In the genomic region with DNA sequence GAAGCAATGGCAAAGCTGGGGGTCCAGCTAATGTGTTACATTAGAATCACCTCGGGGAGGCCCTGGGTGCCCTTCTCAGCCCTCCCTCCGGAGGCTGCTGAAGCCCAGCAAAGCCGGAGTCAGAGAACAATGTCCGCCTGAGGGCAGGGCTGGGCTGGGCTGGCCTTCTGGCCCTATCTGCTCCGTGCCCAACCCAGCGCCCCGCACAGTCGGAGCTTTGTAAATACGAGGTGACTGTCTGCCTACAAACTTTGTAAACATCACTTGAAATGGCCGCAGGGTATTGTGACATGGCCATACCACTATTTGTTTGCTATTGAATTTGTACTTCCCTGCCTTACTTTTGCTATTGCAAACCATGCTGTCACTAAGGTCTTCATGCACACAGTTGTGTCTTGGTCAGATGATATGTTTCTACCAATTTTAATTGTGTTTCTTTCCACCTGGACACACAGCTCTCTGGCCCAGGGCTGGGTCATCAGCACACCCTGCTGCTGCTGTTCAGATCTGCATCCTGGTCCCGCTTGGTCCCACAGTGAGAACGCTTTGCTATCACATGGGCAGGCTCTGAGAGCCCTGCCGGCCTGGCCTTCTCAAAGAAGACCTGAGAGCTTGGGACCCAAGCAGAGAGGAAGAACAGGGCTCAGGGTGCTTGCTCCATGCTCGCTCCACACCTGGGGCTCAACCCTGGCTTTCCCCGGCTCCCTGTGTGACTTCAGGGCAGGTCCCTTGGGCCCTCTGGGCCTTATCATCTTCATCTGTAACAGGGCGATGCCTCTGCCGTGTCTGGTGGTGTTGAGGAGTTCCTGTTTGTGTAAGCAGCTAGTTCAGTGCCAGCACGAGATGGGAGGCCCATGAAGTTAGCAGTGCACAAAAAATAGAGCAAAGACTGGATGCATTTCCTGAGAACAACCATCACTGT, we compare ENCODE assay signal across 8 cellular contexts. TPM values are rescaled to one million over a fixed set of nuclear protein-coding genes. Genes with fewer than 3 reads are reported as not detected.
DNase-seq lines count a peak whose midpoint lies in the region; ATAC-seq and TF ChIP-seq lines count a peak whose summit lies in the region.

No MANE protein-coding gene starts in this region.

- H3K36me3 ChIP-seq in CD4-positive, alpha-beta memory T cell (ENCODE audit: insufficient read depth, low read length) = no peaks in the 10 kb centered on the region
- peaks cover 0 to 9% of the 10 kb centered on the region in 2 donors for H3K36me3 ChIP-seq in muscle layer of duodenum (ENCODE audit: control insufficient read depth in 1 of 2, insufficient read depth in 2 of 2, low read length in 2 of 2)

- H3K27me3 Mint-ChIP-seq in CD4-positive, alpha-beta memory T cell = no peaks in the 10 kb centered on the region

- H3K4me3 Mint-ChIP-seq in CD4-positive, alpha-beta memory T cell = peak overlapping the region; percentile 33 to 85 (median 71)

- H3K27ac ChIP-seq in CD4-positive, alpha-beta memory T cell (ENCODE audit: low read depth, low read length) = peak overlapping the region; percentile 81
- peak overlapping the region; percentile 19 for H3K27ac ChIP-seq in muscle layer of duodenum (ENCODE audit: low read length)

- H3K27me3 ChIP-seq in CD4-positive, alpha-beta memory T cell (ENCODE audit: insufficient read depth, low read length) = no peaks in the 10 kb centered on the region
- no peaks in the 10 kb centered on the region for H3K27me3 ChIP-seq in muscle layer of duodenum (ENCODE audit: low read depth, low read length)

- H3K9me3 Mint-ChIP-seq in CD4-positive, alpha-beta memory T cell = no peaks in the 10 kb centered on the region
- H3K9me3 Mint-ChIP-seq in activated naive CD4-positive, alpha-beta T cell treated with anti-CD3 and anti-CD28 coated beads, Interleukin-2, amount 50 U/mL, for 72 hours = no peaks in the 10 kb centered on the region

- TF ChIP-seq POLR2A in GM18505 (IDR thresholded peaks at IDR 0.05; ENCODE audit: borderline replicate concordance, extremely low read depth, insufficient read depth, insufficient read length) = no peak

- no peaks in the 10 kb centered on the region for H3K9me3 ChIP-seq in CD4-positive, alpha-beta memory T cell (ENCODE audit: control insufficient read depth in 1 of 2, low read length in 2 of 2)
- no peaks in the 10 kb centered on the region for H3K9me3 ChIP-seq in muscle layer of duodenum (ENCODE audit: control insufficient read depth in 1 of 2, low read length in 2 of 2)

- DNase-seq in CD4-positive, alpha-beta memory T cell = peak; percentile 78 to 89 (median 81)
- DNase-seq in NCI-H774 (lab: John Stamatoyannopoulos, UW) (peak; percentile 19), A172 (ENCODE audit: low spot score) (no peak), NCI-H345 (lab: John Stamatoyannopoulos, UW) (no peak)
- DNase-seq in activated naive CD4-positive, alpha-beta T cell treated with anti-CD3 and anti-CD28 coated beads, Interleukin-2, amount 50 U/mL, for 72 hours (ENCODE audit: low spot score in 2 of 2) = no peak

- peak overlapping the region; percentile 89 to 96 (median 92) for H3K27ac Mint-ChIP-seq in CD4-positive, alpha-beta memory T cell
- H3K27ac Mint-ChIP-seq in activated naive CD4-positive, alpha-beta T cell treated with anti-CD3 and anti-CD28 coated beads, Interleukin-2, amount 50 U/mL, for 72 hours = peak overlapping the region; percentile 94 to 96

- peak; percentile 70 for ATAC-seq in activated naive CD4-positive, alpha-beta T cell treated with anti-CD3 and anti-CD28 coated beads, Interleukin-2, amount 50 U/mL, for 72 hours
- ATAC-seq in GM18505 (IDR thresholded peaks at IDR 0.05; ENCODE audit: unreplicated experiment) (no peak), GM19351 (IDR thresholded peaks at IDR 0.05; ENCODE audit: unreplicated experiment) (no peak)

- POLR2A ChIA-PET in CD4-positive, alpha-beta memory T cell (lab: Charles Lee; ENCODE audit: partially characterized antibody) = interaction anchor here (0.5 to 34.5 kb wide), 17 partner anchors 8 to 1273 kb away, joined by 3 to 1401 read pairs (median 4); a partner anchor contains a TSS

- peaks cover 98% of the 10 kb centered on the region for H3K4me1 ChIP-seq in CD4-positive, alpha-beta memory T cell (ENCODE audit: insufficient read depth, low read length)
- H3K4me1 ChIP-seq in muscle layer of duodenum (ENCODE audit: control insufficient read depth in 1 of 2, insufficient read depth in 2 of 2, low read length in 2 of 2) = no peaks in the 10 kb centered on the region

- no peak overlapping the region for H3K4me3 ChIP-seq in CD4-positive, alpha-beta memory T cell (ENCODE audit: low read length in 2 of 2)
- no peak overlapping the region for H3K4me3 ChIP-seq in muscle layer of duodenum (ENCODE audit: low read depth in 1 of 2, low read length in 2 of 2)

- CTCF ChIA-PET in CD4-positive, alpha-beta memory T cell (lab: Charles Lee; ENCODE audit: partially characterized antibody) = interaction anchor here (0.7 to 3.4 kb wide), 11 partner anchors 11 to 278 kb away, joined by 3 to 79 read pairs (median 6); a partner anchor contains a TSS

- H3K4me1 Mint-ChIP-seq in CD4-positive, alpha-beta memory T cell = peaks cover 59 to 92% (median 78%) of the 10 kb centered on the region in 4 donors

- H3K36me3 Mint-ChIP-seq in CD4-positive, alpha-beta memory T cell = peaks cover 3 to 14% of the 10 kb centered on the region in 2 donors
- no peaks in the 10 kb centered on the region for H3K36me3 Mint-ChIP-seq in activated naive CD4-positive, alpha-beta T cell treated with anti-CD3 and anti-CD28 coated beads, Interleukin-2, amount 50 U/mL, for 72 hours

- intact Hi-C loops in CD4-positive, alpha-beta memory T cell (cut with micrococcal nuclease) = loop anchor here (1.0 kb wide), 3 partner anchors 13 to 56 kb away; a partner anchor contains a TSS

RNA-seq across cellular contexts. Expression of a gene that starts 2.2 kb away (rescaled TPM):
- 1 to 10 TPM; 2.0 to 2.1 TPM for total RNA-seq in CD4-positive, alpha-beta memory T cell
- 1 to 10 TPM; 1.3 to 3.9 TPM for polyA plus RNA-seq in CD4-positive, alpha-beta memory T cell
- 1 to 10 TPM in 1 of 2 donors, not detected in 1; 1.7 TPM for total RNA-seq in activated naive CD4-positive, alpha-beta T cell treated with anti-CD3 and anti-CD28 coated beads, Interleukin-2, amount 50 U/mL, for 72 hours
- total RNA-seq in A172 (2014; rRNA removed; shearing (Covaris generic)) = not detected in 2 replicates

RNA-seq across cellular contexts. Expression of a gene that starts 13.7 kb away (rescaled TPM):
- 100 to 1,000 TPM; 127 to 134 TPM for total RNA-seq in CD4-positive, alpha-beta memory T cell
- polyA plus RNA-seq in CD4-positive, alpha-beta memory T cell = 100 to 1,000 TPM; 132 to 147 TPM
- total RNA-seq in activated naive CD4-positive, alpha-beta T cell treated with anti-CD3 and anti-CD28 coated beads, Interleukin-2, amount 50 U/mL, for 72 hours = 10 to 100 TPM; 23.1 to 40.5 TPM
- 71.6 and 90.6 TPM in 2 replicates for total RNA-seq in A172 (2014; rRNA removed; shearing (Covaris generic))

RNA-seq across cellular contexts. Expression of a gene that starts 20.1 kb away (rescaled TPM):
- total RNA-seq in CD4-positive, alpha-beta memory T cell = 10 to 100 TPM; 35.3 to 37.8 TPM
- polyA plus RNA-seq in CD4-positive, alpha-beta memory T cell = 10 to 100 TPM; 72.6 to 76.2 TPM
- total RNA-seq in activated naive CD4-positive, alpha-beta T cell treated with anti-CD3 and anti-CD28 coated beads, Interleukin-2, amount 50 U/mL, for 72 hours = 10 to 100 TPM in 1 of 2 donors, 1 to 10 TPM in 1; 7.2 to 15.9 TPM
- total RNA-seq in A172 (2014; rRNA removed; shearing (Covaris generic)) = 16.8 and 23.2 TPM in 2 replicates

RNA-seq across cellular contexts. Expression of a gene that starts 55.4 kb away (rescaled TPM):
- 100 to 1,000 TPM; 149 to 157 TPM for total RNA-seq in CD4-positive, alpha-beta memory T cell
- 100 to 1,000 TPM; 156 to 169 TPM for polyA plus RNA-seq in CD4-positive, alpha-beta memory T cell
- total RNA-seq in activated naive CD4-positive, alpha-beta T cell treated with anti-CD3 and anti-CD28 coated beads, Interleukin-2, amount 50 U/mL, for 72 hours = 100 to 1,000 TPM in 1 of 2 donors, 10 to 100 TPM in 1; 72.7 to 114 TPM
- total RNA-seq in A172 (2014; rRNA removed; shearing (Covaris generic)) = 153 and 191 TPM in 2 replicates

Comparison
In these comparisons a context has a peak if more than half of its experiments do, and no peak if none do; other contexts are left out.
1. DNase-seq: peak in CD4-positive, alpha-beta memory T cell (5 of 5) and NCI-H774 (single experiment); none in activated naive CD4-positive, alpha-beta T cell treated with anti-CD3 and anti-CD28 coated beads, Interleukin-2, amount 50 U/mL, for 72 hours (0 of 2), A172 (single experiment) and NCI-H345 (single experiment).
2. ATAC-seq: peak in activated naive CD4-positive, alpha-beta T cell treated with anti-CD3 and anti-CD28 coated beads, Interleukin-2, amount 50 U/mL, for 72 hours (2 of 2); none in GM18505 (single experiment) and GM19351 (single experiment).